Comparison of ENCODE assay signal across 9 cellular contexts in genomic region chr19:39428309-39429112, GRCh38. TPM values are rescaled to one million over a fixed set of nuclear protein-coding genes. Genes with fewer than 3 reads are reported as not detected.
DNase-seq lines count a peak whose midpoint lies in the region; ATAC-seq and TF ChIP-seq lines count a peak whose summit lies in the region.
"Had no signal": no experiment of that assay in that cellular context is flagged by ENCODE, and none has a peak within 500 bp of the region (broad histone marks: within the 10 kb centered on the region; RNA-seq: fewer than 3 reads in every experiment).

No MANE protein-coding gene starts in this region.

- H3K27ac Mint-ChIP-seq in activated CD4-positive, alpha-beta T cell treated with anti-CD3 and anti-CD28 coated beads for 36 hours, result no peak overlapping the region

- H3K36me3 Mint-ChIP-seq in activated CD4-positive, alpha-beta T cell treated with anti-CD3 and anti-CD28 coated beads for 36 hours (ENCODE audit: low read depth), result peaks cover 16% of the 10 kb centered on the region

- TF ChIP-seq POLR2A in esophagus squamous epithelium (IDR thresholded peaks at IDR 0.05), result no peak

- no peak overlapping the region for H3K4me3 Mint-ChIP-seq in activated CD4-positive, alpha-beta T cell treated with anti-CD3 and anti-CD28 coated beads for 36 hours

- no peaks in the 10 kb centered on the region for H3K9me3 ChIP-seq in MG63
- H3K9me3 ChIP-seq in esophagus squamous epithelium, result no peaks in the 10 kb centered on the region
- H3K9me3 ChIP-seq in muscle layer of duodenum (ENCODE audit: control insufficient read depth in 1 of 2, low read length in 2 of 2), result no peaks in the 10 kb centered on the region

- CTCF ChIA-PET in activated CD4-positive, alpha-beta T cell treated with anti-CD3 and anti-CD28 coated beads for 36 hours (lab: Charles Lee), result interaction anchor here (1.1 to 2.5 kb wide), 3 partner anchors 16 to 104 kb away, joined by 3 to 9 read pairs (median 3); partner anchors contain the start of gene PLEKHG2

- intact Hi-C loops in esophagus squamous epithelium (cut with DNase I), result no loop called here
- intact Hi-C loops in activated CD4-positive, alpha-beta T cell treated with anti-CD3 and anti-CD28 coated beads for 36 hours (cut with DNase I, micrococcal nuclease), result no loop called here

- in situ Hi-C loops in ACHN (cut with HindIII; ENCODE audit: low pct_ligation_motif_present, low pct_unique_long_range_greater_than_20kb, low sequenced_read_pairs), result no loop called here

- no peak for ATAC-seq in HG02884 (IDR thresholded peaks at IDR 0.05; ENCODE audit: unreplicated experiment)
- no peak for ATAC-seq in activated CD4-positive, alpha-beta T cell treated with anti-CD3 and anti-CD28 coated beads for 36 hours

- H3K27me3 ChIP-seq in MG63 (no peaks in the 10 kb centered on the region), esophagus squamous epithelium (no peaks in the 10 kb centered on the region), muscle layer of duodenum (ENCODE audit: low read depth, low read length) (no peaks in the 10 kb centered on the region)

- POLR2A ChIA-PET in activated CD4-positive, alpha-beta T cell treated with anti-CD3 and anti-CD28 coated beads for 36 hours (lab: Charles Lee), result interaction anchor here (1.2 to 3.1 kb wide), 4 partner anchors 7 to 27 kb away, joined by 3 to 12 read pairs (median 4); partner anchors contain the start of gene RPS16

- 42 to 44% methylated on average over 8 to 14 of the region's 22 CpGs for WGBS in esophagus squamous epithelium, 2 donors

- peak overlapping the region; percentile 53 to 85 (median 72) for H3K27ac ChIP-seq in esophagus squamous epithelium
- H3K27ac ChIP-seq in muscle layer of duodenum (ENCODE audit: low read length), result peak overlapping the region; percentile 80
- H3K27ac ChIP-seq: KMS-11 had no signal

- H3K27me3 Mint-ChIP-seq in activated CD4-positive, alpha-beta T cell treated with anti-CD3 and anti-CD28 coated beads for 36 hours, result no peaks in the 10 kb centered on the region

- peaks cover 3 to 52% (median 33%) of the 10 kb centered on the region in 3 donors for H3K4me1 ChIP-seq in esophagus squamous epithelium
- peaks cover 0 to 14% of the 10 kb centered on the region in 2 donors for H3K4me1 ChIP-seq in muscle layer of duodenum (ENCODE audit: control insufficient read depth in 1 of 2, insufficient read depth in 2 of 2, low read length in 2 of 2)

- H3K36me3 ChIP-seq in MG63 (peaks cover 26% of the 10 kb centered on the region), esophagus squamous epithelium (peaks cover 11 to 33% (median 13%) of the 10 kb centered on the region in 3 donors), muscle layer of duodenum (ENCODE audit: control insufficient read depth in 1 of 2, insufficient read depth in 2 of 2, low read length in 2 of 2) (peaks cover 12 to 20% of the 10 kb centered on the region in 2 donors)

- no peak for TF ChIP-seq CTCF in esophagus squamous epithelium (IDR thresholded peaks at IDR 0.05)

- no peaks in the 10 kb centered on the region for H3K9me3 Mint-ChIP-seq in activated CD4-positive, alpha-beta T cell treated with anti-CD3 and anti-CD28 coated beads for 36 hours (ENCODE audit: low read depth)

- peaks cover 25% of the 10 kb centered on the region for H3K4me1 Mint-ChIP-seq in activated CD4-positive, alpha-beta T cell treated with anti-CD3 and anti-CD28 coated beads for 36 hours

- DNase-seq in ACHN, result peak; percentile 80
- DNase-seq in MG63, result peak; percentile 50
- no peak for DNase-seq in esophagus squamous epithelium (lab: John Stamatoyannopoulos, UW)
- no peak for DNase-seq in SIG-M5 (lab: John Stamatoyannopoulos, UW)
- DNase-seq in GM19238 (ENCODE audit: insufficient read length, low spot score), result no peak
- DNase-seq in activated CD4-positive, alpha-beta T cell treated with anti-CD3 and anti-CD28 coated beads for 36 hours, result no peak

- H3K4me3 ChIP-seq in MG63 (no peak overlapping the region), esophagus squamous epithelium (peak overlapping the region in 1 of 4 donors; percentile 23), muscle layer of duodenum (ENCODE audit: low read depth in 1 of 2, low read length in 2 of 2) (peak overlapping the region in 1 of 2 donors; percentile 12)

RNA-seq across cellular contexts. Expression of gene RPS16, which starts 7.2 kb away (rescaled TPM):
- 95.9 and 97.8 TPM in 2 replicates for total RNA-seq in MG63 (2014; rRNA removed; shearing (Covaris generic); ENCODE audit: low replicate concordance)
- total RNA-seq in esophagus squamous epithelium, result 1,000 to 10,000 TPM in 3 of 4 donors, 100 to 1,000 TPM in 1; 509 to 2,477 (median 1,257) TPM
- total RNA-seq in activated CD4-positive, alpha-beta T cell treated with anti-CD3 and anti-CD28 coated beads for 36 hours, result 1,000 to 10,000 TPM; 3,146 to 3,331 TPM

RNA-seq across cellular contexts. Expression of gene PLEKHG2, which starts 16.0 kb away (rescaled TPM):
- 3.0 and 12.4 TPM in 2 replicates for total RNA-seq in MG63 (2014; rRNA removed; shearing (Covaris generic); ENCODE audit: low replicate concordance)
- total RNA-seq in esophagus squamous epithelium, result 1 to 10 TPM; 4.8 to 9.3 (median 7.6) TPM
- total RNA-seq in activated CD4-positive, alpha-beta T cell treated with anti-CD3 and anti-CD28 coated beads for 36 hours, result 10 to 100 TPM; 46.0 to 65.5 TPM

RNA-seq across cellular contexts. Expression of gene SUPT5H, which starts 16.9 kb away (rescaled TPM):
- 55.9 and 102 TPM in 2 replicates for total RNA-seq in MG63 (2014; rRNA removed; shearing (Covaris generic); ENCODE audit: low replicate concordance)
- 10 to 100 TPM; 39.5 to 80.3 (median 67.7) TPM for total RNA-seq in esophagus squamous epithelium
- total RNA-seq in activated CD4-positive, alpha-beta T cell treated with anti-CD3 and anti-CD28 coated beads for 36 hours, result 100 to 1,000 TPM; 157 to 165 TPM

RNA-seq across cellular contexts. Expression of gene ZFP36, which starts 21.9 kb away (rescaled TPM):
- total RNA-seq in MG63 (2014; rRNA removed; shearing (Covaris generic); ENCODE audit: low replicate concordance), result 0.66 and 1.4 TPM in 2 replicates
- 100 to 1,000 TPM in 3 of 4 donors, 10 to 100 TPM in 1; 72.1 to 230 (median 121) TPM for total RNA-seq in esophagus squamous epithelium
- total RNA-seq in activated CD4-positive, alpha-beta T cell treated with anti-CD3 and anti-CD28 coated beads for 36 hours, result 10 to 100 TPM; 69.1 to 69.3 TPM

RNA-seq across cellular contexts. Expression of gene MED29, which starts 37.3 kb away (rescaled TPM):
- total RNA-seq in MG63 (2014; rRNA removed; shearing (Covaris generic); ENCODE audit: low replicate concordance), result 18.1 and 26.5 TPM in 2 replicates
- total RNA-seq in esophagus squamous epithelium, result 10 to 100 TPM; 11.8 to 20.1 (median 16.5) TPM
- total RNA-seq in activated CD4-positive, alpha-beta T cell treated with anti-CD3 and anti-CD28 coated beads for 36 hours, result 10 to 100 TPM; 24.0 to 34.6 TPM

Comparison
In these comparisons a context has a peak if more than half of its experiments do, and no peak if none do; other contexts are left out.
1. DNase-seq: peak in ACHN (single experiment) and MG63 (single experiment); none in esophagus squamous epithelium (single experiment), SIG-M5 (single experiment), GM19238 (single experiment) and activated CD4-positive, alpha-beta T cell treated with anti-CD3 and anti-CD28 coated beads for 36 hours (single experiment).